ENCODE assay signal across 8 cellular contexts in genomic region chr17:78780852-78781338, GRCh38. TPM values are rescaled to one million over a fixed set of nuclear protein-coding genes. Genes with fewer than 3 reads are reported as not detected.
DNase-seq lines count a peak whose midpoint lies in the region; ATAC-seq, FAIRE-seq and TF ChIP-seq lines count a peak whose summit lies in the region.

No MANE protein-coding gene starts in this region.

- no peak for ATAC-seq in A549
- ATAC-seq in HG03439 (IDR thresholded peaks at IDR 0.05; ENCODE audit: unreplicated experiment) = no peak

- H3K9me3 Mint-ChIP-seq in MCF 10A (ENCODE audit: unreplicated experiment) = no peaks in the 10 kb centered on the region

- no peak for TF ChIP-seq RAD21 in A549 (conservative IDR thresholded peaks at IDR 0.05 in 1 of 2, IDR thresholded peaks at IDR 0.05 in 1 of 2)

- H3K4me2 ChIP-seq in A549 = peak overlapping the region; percentile 91

- peak overlapping the region; percentile 79 for H3K4me3 Mint-ChIP-seq in MCF 10A (ENCODE audit: unreplicated experiment)

- DNase-seq in A549 (ENCODE audit: low read depth in 1 of 2, low spot score in 1 of 2) (no peak), MG63 (no peak), MCF 10A (ENCODE audit: unreplicated experiment) (no peak), DMS79 treated with DMSO at 0.1 percent for 48 hours (lab: John Stamatoyannopoulos, UW) (no peak), NCI-H2081 treated with DMSO at 0.1 percent for 48 hours (lab: John Stamatoyannopoulos, UW) (no peak), GM12892 (ENCODE audit: insufficient read length) (no peak)

- TF ChIP-seq POLR2A in A549 (IDR thresholded peaks at IDR 0.05; ENCODE audit: low read length) = no peak
- TF ChIP-seq POLR2A in GM12892 (IDR thresholded peaks at IDR 0.05; ENCODE audit: low read depth, low read length) = no peak; the same call in 1 of the 2 replicates

- CTCF ChIA-PET in A549 (lab: Yijun Ruan, JAX) = interaction anchor here (0.9 to 2.0 kb wide), 2 partner anchors 10 to 17 kb away, joined by 3 to 5 read pairs; no protein-coding TSS in a partner anchor
- CTCF ChIA-PET in MCF 10A (lab: Yijun Ruan, JAX) = no interaction called here

- no peaks in the 10 kb centered on the region for H3K27me3 ChIP-seq in MG63
- H3K27me3 ChIP-seq in mucosa of rectum (ENCODE audit: control insufficient read depth in 2 of 2, insufficient read depth in 2 of 2, low read length in 2 of 2) = no peaks in the 10 kb centered on the region

- H3K4me1 Mint-ChIP-seq in MCF 10A (ENCODE audit: insufficient read depth, unreplicated experiment) = peaks cover 13% of the 10 kb centered on the region

- no peak for TF ChIP-seq CTCF in A549 (IDR thresholded peaks at IDR 0.05)
- TF ChIP-seq CTCF in MCF 10A (IDR thresholded peaks at IDR 0.05; ENCODE audit: unreplicated experiment) = no peak

- no peak for TF ChIP-seq EP300 in A549 (IDR thresholded peaks at IDR 0.05)

- no peaks in the 10 kb centered on the region for H3K36me3 ChIP-seq in MG63
- H3K36me3 ChIP-seq in mucosa of rectum (ENCODE audit: control insufficient read depth in 2 of 2, insufficient read depth in 2 of 2, low read length in 2 of 2) = no peaks in the 10 kb centered on the region

- intact Hi-C loops in MCF 10A (cut with micrococcal nuclease) = no loop called here

- H3K27ac Mint-ChIP-seq in MCF 10A (ENCODE audit: low read depth, unreplicated experiment) = no peak overlapping the region

- 78% methylated on average over 17 of the region's 17 CpGs for WGBS in A549 (ENCODE audit: missing lambda C conversion rate)

- H3K4me1 ChIP-seq in A549 (peaks cover 18% of the 10 kb centered on the region), mucosa of rectum (ENCODE audit: control insufficient read depth in 2 of 2, insufficient read depth in 2 of 2, low read length in 2 of 2) (peaks cover 14 to 16% of the 10 kb centered on the region in 2 donors)

- no peaks in the 10 kb centered on the region for H3K27me3 Mint-ChIP-seq in MCF 10A (ENCODE audit: insufficient read depth, unreplicated experiment)

- FAIRE-seq in A549 (lab: Jason Lieb, UNC) (no peak), GM12892 (lab: Jason Lieb, UNC) (no peak)

- H3K9me3 ChIP-seq in A549 (no peaks in the 10 kb centered on the region), MG63 (no peaks in the 10 kb centered on the region), mucosa of rectum (ENCODE audit: control insufficient read depth in 2 of 2, low read length in 2 of 2) (no peaks in the 10 kb centered on the region)

- no peaks in the 10 kb centered on the region for H3K36me3 Mint-ChIP-seq in MCF 10A (ENCODE audit: insufficient read depth, unreplicated experiment)

- H3K27ac ChIP-seq in A549 (peak overlapping the region; percentile 87 to 97), mucosa of rectum (ENCODE audit: low read depth in 2 of 2, low read length in 2 of 2) (peak overlapping the region; percentile 86)

- peak overlapping the region; percentile 70 to 90 for H3K9ac ChIP-seq in mucosa of rectum (ENCODE audit: low read depth in 1 of 2, low read length in 2 of 2)

- POLR2A ChIA-PET in A549 (lab: Yijun Ruan, JAX) = no interaction called here
- POLR2A ChIA-PET in MCF 10A (lab: Yijun Ruan, JAX) = interaction anchor here (0.6 to 2.6 kb wide), 8 partner anchors 14 to 63 kb away, joined by 3 to 16 read pairs (median 5); no protein-coding TSS in a partner anchor

- no TSS peak for BruUV-seq in MCF 10A (replicated peaks; lab: Mats Ljungman, UMichigan)

- peak overlapping the region; percentile 98 for H3K4me3 ChIP-seq in A549
- peak overlapping the region; percentile 64 for H3K4me3 ChIP-seq in MG63
- peak overlapping the region; percentile 76 to 84 for H3K4me3 ChIP-seq in mucosa of rectum (ENCODE audit: low read length in 2 of 2)

TF ChIP-seq in A549, 52 proteins besides CTCF, POLR2A, EP300 and RAD21:
- TF ChIP-seq FOSL2 (IDR thresholded peaks at IDR 0.05) (no peak), FOSL2 (CRISPR knock-in tag; IDR thresholded peaks at IDR 0.05) (no peak), NPAS2 (CRISPR knock-in tag; IDR thresholded peaks at IDR 0.05; ENCODE audit: borderline replicate concordance) (no peak), TFCP2L1 (CRISPR knock-in tag; IDR thresholded peaks at IDR 0.05) (no peak), USF2 (IDR thresholded peaks at IDR 0.05) (no peak), CBX8 (IDR thresholded peaks at IDR 0.05) (no peak)

RNA-seq across cellular contexts. Expression of gene CYTH1, which starts 1.2 kb away (rescaled TPM):
- 36.0 and 38.5 TPM in 2 replicates for polyA plus RNA-seq in A549 (2011; rRNA removed)
- 27.3 and 34.2 TPM in 2 replicates for polyA plus RNA-seq in A549 (2012; cell fraction: cytosol; rRNA removed)
- polyA plus RNA-seq in A549 (2012; cell fraction: nucleus; rRNA removed) = 72.4 and 88.1 TPM in 2 replicates
- polyA plus RNA-seq in A549 (2017; fragmentation: RNase III; extraction: RNeasy Plus Mini Kit Qiagen cat#74134 plus additional on column Dnase treatment) = 45.9 to 54.3 TPM (median 46.2 TPM) in 3 replicates
- 32.0 and 37.1 TPM in 2 replicates for polyA minus RNA-seq in A549 (2011; rRNA and poly(A)+ RNA removed)
- total RNA-seq in MG63 (2014; rRNA removed; shearing (Covaris generic); ENCODE audit: low replicate concordance) = 11.2 and 17.2 TPM in 2 replicates
- 32.8 and 38.5 TPM in 2 replicates for total RNA-seq in MCF 10A (2022)
- 182 TPM for polyA plus RNA-seq in GM12892 (2012; ENCODE audit: missing spikeins)

RNA-seq across cellular contexts. Expression of gene USP36, which starts 59.7 kb away (rescaled TPM):
- 49.0 and 59.0 TPM in 2 replicates for polyA plus RNA-seq in A549 (2011; rRNA removed)
- polyA plus RNA-seq in A549 (2012; cell fraction: cytosol; rRNA removed) = 41.6 and 47.2 TPM in 2 replicates
- polyA plus RNA-seq in A549 (2012; cell fraction: nucleus; rRNA removed) = 118 and 157 TPM in 2 replicates
- 40.7 to 43.8 TPM (median 41.1 TPM) in 3 replicates for polyA plus RNA-seq in A549 (2017; fragmentation: RNase III; extraction: RNeasy Plus Mini Kit Qiagen cat#74134 plus additional on column Dnase treatment)
- polyA minus RNA-seq in A549 (2011; rRNA and poly(A)+ RNA removed) = 79.8 and 90.9 TPM in 2 replicates
- 16.3 and 33.4 TPM in 2 replicates for total RNA-seq in MG63 (2014; rRNA removed; shearing (Covaris generic); ENCODE audit: low replicate concordance)
- 118 and 119 TPM in 2 replicates for total RNA-seq in MCF 10A (2022)
- polyA plus RNA-seq in GM12892 (2012; ENCODE audit: missing spikeins) = 38.1 TPM
